Comparison of ENCODE assay signal across 8 cellular contexts in genomic region chr14:105574411-105574810, GRCh38. TPM values are rescaled to one million over a fixed set of nuclear protein-coding genes. Genes with fewer than 3 reads are reported as not detected.
DNase-seq lines count a peak whose midpoint lies in the region; ATAC-seq and TF ChIP-seq lines count a peak whose summit lies in the region.
"Not testable (repeated sequence)": the region's sequence is repeated elsewhere in the genome, so short reads cannot be mapped to it uniquely, and the experiment has no call there.

No MANE protein-coding gene starts in this region.

- peaks cover 38% of the 10 kb centered on the region for H3K79me2 ChIP-seq in DOHH2 (ENCODE audit: control insufficient read depth, low read length)
- H3K79me2 ChIP-seq in Karpas-422 (ENCODE audit: low read length): not testable (repeated sequence)

- peaks cover 31% of the 10 kb centered on the region for H3F3A ChIP-seq in DOHH2 (ENCODE audit: control insufficient read depth, insufficient read depth)

- not testable (repeated sequence) for H4K20me1 ChIP-seq in DOHH2 (ENCODE audit: control insufficient read depth, insufficient read depth, low read depth, low read length); Karpas-422 (ENCODE audit: insufficient read depth, low read depth, low read length)

- H3K4me1 ChIP-seq in DOHH2 (ENCODE audit: control insufficient read depth, low read length): peaks cover 85% of the 10 kb centered on the region
- peaks cover 79% of the 10 kb centered on the region for H3K4me1 ChIP-seq in Karpas-422 (ENCODE audit: low read length)
- not testable (repeated sequence) for H3K4me1 ChIP-seq in RWPE2 (ENCODE audit: insufficient read depth, poor library complexity, severe bottlenecking); upper lobe of right lung

- ATAC-seq in GM18907 (IDR thresholded peaks at IDR 0.05; ENCODE audit: unreplicated experiment) (peak; percentile 2), GM21367 (IDR thresholded peaks at IDR 0.05; ENCODE audit: unreplicated experiment) (peak; percentile 0), GM21737 (IDR thresholded peaks at IDR 0.05; ENCODE audit: unreplicated experiment) (peak; percentile 1), HG03342 (IDR thresholded peaks at IDR 0.05; ENCODE audit: unreplicated experiment) (peak; percentile 6)
- ATAC-seq in RWPE2 (ENCODE audit: low read depth); upper lobe of right lung: not testable (repeated sequence)

- not testable (repeated sequence) for H3K27me3 ChIP-seq in DOHH2 (ENCODE audit: control insufficient read depth, low read length); Karpas-422 (ENCODE audit: low read length); RWPE2 (ENCODE audit: insufficient read depth, poor library complexity, severe bottlenecking); upper lobe of right lung

- not testable (repeated sequence) for TF ChIP-seq CTCF in DOHH2 (IDR thresholded peaks at IDR 0.05; ENCODE audit: low read depth, low read length, poor library complexity, severe bottlenecking); RWPE2 (IDR thresholded peaks at IDR 0.05; ENCODE audit: poor library complexity, severe bottlenecking); upper lobe of right lung (IDR thresholded peaks at IDR 0.05)

- peak overlapping the region; percentile 79 for H3K9ac ChIP-seq in Karpas-422 (ENCODE audit: low read length)

- not testable (repeated sequence) for H3K9me3 ChIP-seq in DOHH2 (ENCODE audit: control insufficient read depth, insufficient read depth, low read length); Karpas-422 (ENCODE audit: low read length); RWPE2 (ENCODE audit: severe bottlenecking); upper lobe of right lung

- H3K4me3 ChIP-seq in DOHH2 (ENCODE audit: low read length); Karpas-422 (ENCODE audit: low read length); RWPE2 (ENCODE audit: severe bottlenecking); upper lobe of right lung: not testable (repeated sequence)

- H3K27ac ChIP-seq in DOHH2 (ENCODE audit: low read depth, low read length) (peak overlapping the region; percentile 93), Karpas-422 (ENCODE audit: low read length) (peak overlapping the region; percentile 93)
- H3K27ac ChIP-seq in RWPE2 (ENCODE audit: poor library complexity, severe bottlenecking); upper lobe of right lung: not testable (repeated sequence)

- H3K9me2 ChIP-seq in DOHH2 (replicated peaks; ENCODE audit: control insufficient read depth, low read length); Karpas-422 (replicated peaks; ENCODE audit: insufficient read depth, low read length): not testable (repeated sequence)

- not testable (repeated sequence) for H2AFZ ChIP-seq in Karpas-422 (ENCODE audit: low read length)

- not testable (repeated sequence) for DNase-seq in Karpas-422
- DNase-seq in RWPE2 (ENCODE audit: low spot score) (peak; percentile 26), upper lobe of right lung (peak; percentile 25)

- intact Hi-C loops in upper lobe of right lung (cut with DNase I): not testable (repeated sequence)

- peaks cover 16% of the 10 kb centered on the region for H3K36me3 ChIP-seq in DOHH2 (ENCODE audit: control insufficient read depth, low read length)
- H3K36me3 ChIP-seq in Karpas-422 (ENCODE audit: insufficient read depth, low read length); RWPE2 (ENCODE audit: low read depth); upper lobe of right lung: not testable (repeated sequence)

- H3K4me2 ChIP-seq in DOHH2 (ENCODE audit: low read length) (peak overlapping the region; percentile 46; the same call in 1 of the 2 replicates), Karpas-422 (ENCODE audit: low read depth, low read length, poor library complexity, severe bottlenecking) (peak overlapping the region; percentile 44)

RNA-seq across cellular contexts. Expression of gene TMEM121, which starts 48.0 kb away (rescaled TPM):
- 0.18 TPM in 1 of 2 replicates, not detected in the other for total RNA-seq in Karpas-422 (2014; rRNA removed; shearing (Covaris generic); ENCODE audit: low replicate concordance)
- total RNA-seq in upper lobe of right lung: 1.5 TPM
